20 cellular contexts compared by ENCODE assay signal in the genomic region with DNA sequence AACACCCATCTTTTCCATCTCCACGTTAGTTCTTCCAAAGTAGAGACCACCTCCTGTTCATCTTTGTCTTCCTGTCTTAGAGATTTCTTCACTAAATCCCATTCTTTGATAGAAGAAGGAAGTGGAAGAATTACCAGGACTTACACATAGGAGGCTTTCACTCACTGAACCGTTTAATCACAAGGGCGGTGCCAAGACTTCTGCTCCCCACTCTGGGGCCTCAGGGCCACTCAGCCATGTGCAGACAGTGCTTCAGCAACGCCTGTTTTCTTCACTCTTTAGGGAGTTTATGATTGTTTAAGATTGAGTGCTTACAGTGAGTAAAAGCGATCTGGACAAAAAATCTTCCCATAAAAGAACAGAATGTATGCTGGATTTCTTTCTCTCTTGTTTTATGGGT.
"Had no signal": no experiment of that assay in that cellular context is flagged by ENCODE, and none has a peak within 500 bp of the region (broad histone marks: within the 10 kb centered on the region; RNA-seq: fewer than 3 reads in every experiment).

No MANE protein-coding gene starts in this region.

- H2AFZ ChIP-seq: parathyroid adenoma had no signal

- H3K36me3 ChIP-seq: heart right ventricle, prostate gland, tibial nerve had no signal

- H3K9me3 ChIP-seq: prostate gland, testis had no signal

- DNase-seq: central memory CD4-positive, alpha-beta T cell; effector CD8-positive, alpha-beta T cell; heart right ventricle; left colon; mammary epithelial cell; naive thymus-derived CD4-positive, alpha-beta T cell; nephron progenitor cell; stimulated activated CD4-positive, alpha-beta T cell treated with anti-CD3 and anti-CD28 coated beads, Interleukin-2, amount 100 ng/mL, for 24 hours; stimulated activated CD4-positive, alpha-beta T cell treated with anti-CD3 and anti-CD28 coated beads, Interleukin-4, amount 100 ng/mL, for 4 hours; stimulated activated naive B cell treated with anti-CD40 and anti-IgM and Interleukin-4, amounts not matched to agents 10 μg/mL and 1 μg/mL and 100 μg/mL, for 72 hours; stimulated activated naive CD8-positive, alpha-beta T cell treated with anti-CD3 and anti-CD28 coated beads, Interleukin-15, amount 100 ng/mL, for 72 hours; testis had no signal

- H3K9ac ChIP-seq: parathyroid adenoma had no signal

- H3K79me2 ChIP-seq: parathyroid adenoma had no signal

- H3K4me1 ChIP-seq: parathyroid adenoma, prostate gland had no signal

- H3K4me1 Mint-ChIP-seq: stimulated activated naive CD8-positive, alpha-beta T cell treated with anti-CD3 and anti-CD28 coated beads, Interleukin-15, amount 100 ng/mL, for 72 hours had no signal

- H3K27ac Mint-ChIP-seq: nephron progenitor cell; stimulated activated naive B cell treated with anti-CD40 and anti-IgM and Interleukin-4, amounts not matched to agents 10 μg/mL and 1 μg/mL and 100 μg/mL, for 72 hours had no signal

- FAIRE-seq: endometrium, frontal cortex, keratinocyte had no signal

- H3K36me3 Mint-ChIP-seq: naive thymus-derived CD4-positive, alpha-beta T cell; stimulated activated naive B cell treated with anti-CD40 and anti-IgM and Interleukin-4, amounts not matched to agents 10 μg/mL and 1 μg/mL and 100 μg/mL, for 72 hours had no signal

- H3K27ac ChIP-seq: coronary artery, heart right ventricle, parathyroid adenoma, prostate gland, testis, tibial nerve had no signal

- ATAC-seq: heart right ventricle; left colon; naive thymus-derived CD4-positive, alpha-beta T cell; sciatic nerve; stimulated activated naive B cell treated with anti-CD40 and anti-IgM and Interleukin-4, amounts not matched to agents 10 μg/mL and 1 μg/mL and 100 μg/mL, for 72 hours; stimulated activated naive CD8-positive, alpha-beta T cell treated with anti-CD3 and anti-CD28 coated beads, Interleukin-15, amount 100 ng/mL, for 72 hours had no signal

- H3K4me3 Mint-ChIP-seq: naive thymus-derived CD4-positive, alpha-beta T cell; nephron progenitor cell; stimulated activated naive B cell treated with anti-CD40 and anti-IgM and Interleukin-4, amounts not matched to agents 10 μg/mL and 1 μg/mL and 100 μg/mL, for 72 hours; stimulated activated naive CD8-positive, alpha-beta T cell treated with anti-CD3 and anti-CD28 coated beads, Interleukin-15, amount 100 ng/mL, for 72 hours had no signal

- H3K4me3 ChIP-seq: coronary artery, heart right ventricle, prostate gland, testis, tibial nerve had no signal

- H3K27me3 ChIP-seq: testis, tibial nerve had no signal
